ENCODE assay signal across 1 cellular context in the genomic region with DNA sequence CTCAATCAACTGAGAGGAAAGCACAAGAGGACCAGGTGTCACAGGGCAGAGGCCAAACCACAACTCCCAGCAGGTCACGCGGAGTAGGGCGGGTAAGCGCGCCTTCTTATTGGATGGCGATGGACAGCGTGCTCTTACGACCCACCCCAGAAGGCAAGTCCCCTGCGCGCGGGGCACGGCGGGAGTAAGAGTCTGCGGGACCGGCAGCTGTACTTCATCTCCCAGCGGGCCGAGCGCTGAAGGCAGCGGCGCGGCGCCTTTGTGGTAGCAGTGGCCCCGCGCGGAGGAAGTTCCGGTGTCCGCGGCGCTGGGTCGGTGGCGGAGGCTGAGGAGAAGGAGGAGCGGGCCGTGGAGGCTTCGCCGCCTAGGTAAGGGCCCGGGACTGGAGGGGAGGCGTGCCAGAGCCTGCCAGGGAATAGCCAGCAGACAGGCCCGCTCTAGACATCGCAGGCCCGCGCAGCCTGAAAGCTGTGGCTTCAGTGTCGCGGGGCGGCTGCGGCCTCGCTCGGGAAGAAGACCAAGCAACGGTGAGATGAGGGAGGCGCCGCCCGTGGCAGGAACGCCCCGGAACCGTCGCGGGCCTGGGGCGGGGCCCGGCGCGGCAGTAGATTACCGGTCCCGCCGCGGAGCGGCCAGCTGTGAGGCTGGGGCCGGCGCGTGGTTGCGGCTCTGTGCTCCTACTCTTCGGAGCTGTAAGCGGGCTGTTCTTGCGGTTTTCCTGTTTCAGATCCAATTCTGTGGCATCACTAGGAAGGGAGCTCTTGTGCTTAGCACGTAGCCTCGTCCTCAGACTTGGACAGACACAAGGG.
TF ChIP-seq lines count a peak whose summit lies in the region.

A gene with protein sequence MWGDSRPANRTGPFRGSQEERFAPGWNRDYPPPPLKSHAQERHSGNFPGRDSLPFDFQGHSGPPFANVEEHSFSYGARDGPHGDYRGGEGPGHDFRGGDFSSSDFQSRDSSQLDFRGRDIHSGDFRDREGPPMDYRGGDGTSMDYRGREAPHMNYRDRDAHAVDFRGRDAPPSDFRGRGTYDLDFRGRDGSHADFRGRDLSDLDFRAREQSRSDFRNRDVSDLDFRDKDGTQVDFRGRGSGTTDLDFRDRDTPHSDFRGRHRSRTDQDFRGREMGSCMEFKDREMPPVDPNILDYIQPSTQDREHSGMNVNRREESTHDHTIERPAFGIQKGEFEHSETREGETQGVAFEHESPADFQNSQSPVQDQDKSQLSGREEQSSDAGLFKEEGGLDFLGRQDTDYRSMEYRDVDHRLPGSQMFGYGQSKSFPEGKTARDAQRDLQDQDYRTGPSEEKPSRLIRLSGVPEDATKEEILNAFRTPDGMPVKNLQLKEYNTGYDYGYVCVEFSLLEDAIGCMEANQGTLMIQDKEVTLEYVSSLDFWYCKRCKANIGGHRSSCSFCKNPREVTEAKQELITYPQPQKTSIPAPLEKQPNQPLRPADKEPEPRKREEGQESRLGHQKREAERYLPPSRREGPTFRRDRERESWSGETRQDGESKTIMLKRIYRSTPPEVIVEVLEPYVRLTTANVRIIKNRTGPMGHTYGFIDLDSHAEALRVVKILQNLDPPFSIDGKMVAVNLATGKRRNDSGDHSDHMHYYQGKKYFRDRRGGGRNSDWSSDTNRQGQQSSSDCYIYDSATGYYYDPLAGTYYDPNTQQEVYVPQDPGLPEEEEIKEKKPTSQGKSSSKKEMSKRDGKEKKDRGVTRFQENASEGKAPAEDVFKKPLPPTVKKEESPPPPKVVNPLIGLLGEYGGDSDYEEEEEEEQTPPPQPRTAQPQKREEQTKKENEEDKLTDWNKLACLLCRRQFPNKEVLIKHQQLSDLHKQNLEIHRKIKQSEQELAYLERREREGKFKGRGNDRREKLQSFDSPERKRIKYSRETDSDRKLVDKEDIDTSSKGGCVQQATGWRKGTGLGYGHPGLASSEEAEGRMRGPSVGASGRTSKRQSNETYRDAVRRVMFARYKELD (plus strand): TSS at position 293 of the 809 bp plus-strand sequence. CDS start 22,492 bp downstream, outside the sequence.

TF ChIP-seq in GM23338, 12 proteins besides CTCF, POLR2A, EP300 and RAD21 (continued from another document):
- TF ChIP-seq, protein P1, sequence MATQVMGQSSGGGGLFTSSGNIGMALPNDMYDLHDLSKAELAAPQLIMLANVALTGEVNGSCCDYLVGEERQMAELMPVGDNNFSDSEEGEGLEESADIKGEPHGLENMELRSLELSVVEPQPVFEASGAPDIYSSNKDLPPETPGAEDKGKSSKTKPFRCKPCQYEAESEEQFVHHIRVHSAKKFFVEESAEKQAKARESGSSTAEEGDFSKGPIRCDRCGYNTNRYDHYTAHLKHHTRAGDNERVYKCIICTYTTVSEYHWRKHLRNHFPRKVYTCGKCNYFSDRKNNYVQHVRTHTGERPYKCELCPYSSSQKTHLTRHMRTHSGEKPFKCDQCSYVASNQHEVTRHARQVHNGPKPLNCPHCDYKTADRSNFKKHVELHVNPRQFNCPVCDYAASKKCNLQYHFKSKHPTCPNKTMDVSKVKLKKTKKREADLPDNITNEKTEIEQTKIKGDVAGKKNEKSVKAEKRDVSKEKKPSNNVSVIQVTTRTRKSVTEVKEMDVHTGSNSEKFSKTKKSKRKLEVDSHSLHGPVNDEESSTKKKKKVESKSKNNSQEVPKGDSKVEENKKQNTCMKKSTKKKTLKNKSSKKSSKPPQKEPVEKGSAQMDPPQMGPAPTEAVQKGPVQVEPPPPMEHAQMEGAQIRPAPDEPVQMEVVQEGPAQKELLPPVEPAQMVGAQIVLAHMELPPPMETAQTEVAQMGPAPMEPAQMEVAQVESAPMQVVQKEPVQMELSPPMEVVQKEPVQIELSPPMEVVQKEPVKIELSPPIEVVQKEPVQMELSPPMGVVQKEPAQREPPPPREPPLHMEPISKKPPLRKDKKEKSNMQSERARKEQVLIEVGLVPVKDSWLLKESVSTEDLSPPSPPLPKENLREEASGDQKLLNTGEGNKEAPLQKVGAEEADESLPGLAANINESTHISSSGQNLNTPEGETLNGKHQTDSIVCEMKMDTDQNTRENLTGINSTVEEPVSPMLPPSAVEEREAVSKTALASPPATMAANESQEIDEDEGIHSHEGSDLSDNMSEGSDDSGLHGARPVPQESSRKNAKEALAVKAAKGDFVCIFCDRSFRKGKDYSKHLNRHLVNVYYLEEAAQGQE (IDR thresholded peaks at IDR 0.05; ENCODE audit: unreplicated experiment), result peak; percentile 5
- TF ChIP-seq POLR2AphosphoS5 (IDR thresholded peaks at IDR 0.05; ENCODE audit: low read depth) (peak; percentile 96), NANOG (IDR thresholded peaks at IDR 0.05; ENCODE audit: borderline replicate concordance) (no peak), EZH2phosphoT487 (IDR thresholded peaks at IDR 0.05; ENCODE audit: unreplicated experiment) (no peak)
- TF ChIP-seq, protein P2, sequence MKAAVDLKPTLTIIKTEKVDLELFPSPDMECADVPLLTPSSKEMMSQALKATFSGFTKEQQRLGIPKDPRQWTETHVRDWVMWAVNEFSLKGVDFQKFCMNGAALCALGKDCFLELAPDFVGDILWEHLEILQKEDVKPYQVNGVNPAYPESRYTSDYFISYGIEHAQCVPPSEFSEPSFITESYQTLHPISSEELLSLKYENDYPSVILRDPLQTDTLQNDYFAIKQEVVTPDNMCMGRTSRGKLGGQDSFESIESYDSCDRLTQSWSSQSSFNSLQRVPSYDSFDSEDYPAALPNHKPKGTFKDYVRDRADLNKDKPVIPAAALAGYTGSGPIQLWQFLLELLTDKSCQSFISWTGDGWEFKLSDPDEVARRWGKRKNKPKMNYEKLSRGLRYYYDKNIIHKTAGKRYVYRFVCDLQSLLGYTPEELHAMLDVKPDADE (IDR thresholded peaks at IDR 0.05), result peak; percentile 98
